Comparison of ENCODE assay signal across 23 cellular contexts in genomic region chr1:157114183-157115121, GRCh38. TPM values are rescaled to one million over a fixed set of nuclear protein-coding genes. Genes with fewer than 3 reads are reported as not detected.
"Had no signal": no experiment of that assay in that cellular context is flagged by ENCODE, and none has a peak within 500 bp of the region (broad histone marks: within the 10 kb centered on the region; RNA-seq: fewer than 3 reads in every experiment).

No MANE protein-coding gene starts in this region.

- H3K9me3 ChIP-seq: adrenal gland, colonic mucosa, esophagus squamous epithelium, left ventricle myocardium inferior, mucosa of descending colon, neutrophil had no signal

- H3K36me3 ChIP-seq: adrenal gland, colonic mucosa, esophagus squamous epithelium, left ventricle myocardium inferior, neutrophil had no signal

- H3K27ac Mint-ChIP-seq: activated B cell treated with CpG ODN at 0.5 μM for 24 hours; activated CD4-positive, alpha-beta T cell treated with anti-CD3 and anti-CD28 coated beads, Interleukin-2, amount 10 ng/mL, durations not matched to agents 24 days and 14 days; activated naive CD4-positive, alpha-beta T cell treated with anti-CD3 and anti-CD28 coated beads, Interleukin-2, amount 50 U/mL, for 24 hours; T-helper 17 cell had no signal

- H3K36me3 Mint-ChIP-seq: activated naive CD4-positive, alpha-beta T cell treated with anti-CD3 and anti-CD28 coated beads, Interleukin-2, amount 50 U/mL, for 24 hours; naive thymus-derived CD4-positive, alpha-beta T cell had no signal

- H3K4me3 ChIP-seq: adrenal gland, colonic mucosa, esophagus squamous epithelium, left ventricle myocardium inferior, mucosa of descending colon, skin epidermis had no signal

- H3K4me1 ChIP-seq: adrenal gland, colonic mucosa, esophagus squamous epithelium had no signal

- H3K27ac ChIP-seq: adrenal gland, colonic mucosa, esophagus squamous epithelium, left ventricle myocardium inferior, neutrophil, skin epidermis had no signal

- H3K4me3 Mint-ChIP-seq: activated B cell treated with CpG ODN at 0.5 μM for 24 hours; activated CD4-positive, alpha-beta T cell treated with anti-CD3 and anti-CD28 coated beads, Interleukin-2, amount 10 ng/mL, durations not matched to agents 24 days and 14 days; activated naive CD4-positive, alpha-beta T cell treated with anti-CD3 and anti-CD28 coated beads, Interleukin-2, amount 50 U/mL, for 24 hours; naive thymus-derived CD4-positive, alpha-beta T cell; T-helper 17 cell had no signal

- ATAC-seq: mucosa of descending colon; naive thymus-derived CD4-positive, alpha-beta T cell; T-helper 17 cell had no signal

- H3K27me3 ChIP-seq: adrenal gland, colonic mucosa had no signal

- H3K9me3 Mint-ChIP-seq: activated B cell treated with CpG ODN at 0.5 μM for 24 hours; activated CD4-positive, alpha-beta T cell treated with anti-CD3 and anti-CD28 coated beads, Interleukin-2, amount 10 ng/mL, durations not matched to agents 24 days and 14 days; activated naive CD4-positive, alpha-beta T cell treated with anti-CD3 and anti-CD28 coated beads, Interleukin-2, amount 50 U/mL, for 24 hours; naive thymus-derived CD4-positive, alpha-beta T cell had no signal

- DNase-seq: activated B cell treated with CpG ODN at 0.5 μM for 24 hours; activated CD4-positive, alpha-beta T cell treated with anti-CD3 and anti-CD28 coated beads, Interleukin-2, amount 10 ng/mL, durations not matched to agents 24 days and 14 days; activated CD8-positive, alpha-beta memory T cell treated with anti-CD3 and anti-CD28 coated beads for 24 hours; activated effector memory CD4-positive, alpha-beta T cell treated with Interleukin-2 at 50 U/mL for 16 hours; activated T-cell treated with anti-CD3 and anti-CD28 coated beads for 4 hours; caudate nucleus; colonic mucosa; effector CD4-positive, alpha-beta T cell; esophagus squamous epithelium; hypothalamus; left ventricle myocardium inferior; mucosa of descending colon; naive thymus-derived CD4-positive, alpha-beta T cell; T-helper 17 cell had no signal

RNA-seq across cellular contexts. Expression of gene ETV3L, which starts 14.8 kb away (rescaled TPM):
- total RNA-seq: activated B cell treated with CpG ODN at 0.5 μM for 24 hours; activated CD4-positive, alpha-beta T cell treated with anti-CD3 and anti-CD28 coated beads, Interleukin-2, amount 10 ng/mL, durations not matched to agents 24 days and 14 days; adrenal gland; colonic mucosa; endothelial cell of umbilical vein; esophagus squamous epithelium; fibroblast of villous mesenchyme; glomerular endothelial cell; kidney epithelial cell; left ventricle myocardium inferior; mucosa of descending colon; naive thymus-derived CD4-positive, alpha-beta T cell; urinary bladder had no signal
- polyA plus RNA-seq: adrenal gland; endothelial cell of umbilical vein; naive thymus-derived CD4-positive, alpha-beta T cell; urinary bladder had no signal
